In the genomic region with DNA sequence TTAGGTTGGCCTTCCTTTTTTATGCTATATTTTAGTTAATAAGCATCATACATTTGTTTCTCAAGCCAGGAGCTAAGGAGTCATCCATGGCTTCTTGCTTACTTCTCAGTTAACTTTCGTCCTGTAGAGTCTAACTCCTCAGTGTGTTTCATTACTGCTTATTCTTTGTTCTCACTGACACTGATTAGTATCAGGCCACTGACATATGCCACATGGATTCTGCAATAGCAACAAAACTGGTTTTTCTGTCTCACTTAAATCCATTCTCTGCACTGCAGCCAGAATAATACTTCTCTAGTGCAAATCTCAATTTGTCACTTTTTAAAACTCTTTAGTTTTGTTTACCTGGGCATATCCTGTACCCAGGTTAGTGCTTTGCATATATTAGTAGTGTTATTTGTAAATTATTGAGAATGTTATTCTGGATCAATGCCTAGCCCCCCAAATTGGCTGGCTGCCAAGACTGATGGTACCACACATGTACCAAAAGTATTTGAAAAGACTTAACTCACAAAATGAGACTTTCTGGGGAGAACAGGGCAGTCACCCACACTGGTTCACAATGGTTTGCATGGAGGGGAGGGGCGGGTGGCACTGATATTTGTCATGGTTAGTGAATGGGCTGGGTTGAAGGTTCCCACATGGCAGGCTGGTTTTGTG, we compare ENCODE assay signal across 25 cellular contexts.
DNase-seq lines count a peak whose midpoint lies in the region; ATAC-seq and TF ChIP-seq lines count a peak whose summit lies in the region.
"Had no signal": no experiment of that assay in that cellular context is flagged by ENCODE, and none has a peak within 500 bp of the region (broad histone marks: within the 10 kb centered on the region; RNA-seq: fewer than 3 reads in every experiment).

No MANE protein-coding gene starts in this region.

- no peak for TF ChIP-seq CTCF in epithelial cell of esophagus (IDR thresholded peaks at IDR 0.05; ENCODE audit: insufficient read depth, low read depth, low read length, missing control alignments)
- no peak for TF ChIP-seq CTCF in prostate gland (IDR thresholded peaks at IDR 0.05)

- H3K4me1 ChIP-seq in prostate gland (replicated peaks), result no peaks in the 10 kb centered on the region
- H3K4me1 ChIP-seq: body of pancreas, foreskin keratinocyte had no signal

- CTCF ChIA-PET in T-cell (lab: Charles Lee), result no interaction called here

- ATAC-seq in activated naive CD8-positive, alpha-beta T cell treated with anti-CD3 and anti-CD28 coated beads, Interleukin-2, amount 50 U/mL, for 24 hours, result no peak
- ATAC-seq in T-cell (replicated peaks in 1 of 4), result no peak
- ATAC-seq: body of pancreas, foreskin keratinocyte, lower lobe of right lung, mucosa of descending colon had no signal

- 52% methylated on average over 2 of the region's 2 CpGs for WGBS in prostate gland

- no peaks in the 10 kb centered on the region for H3K36me3 ChIP-seq in prostate gland
- H3K36me3 ChIP-seq: lower lobe of right lung, ovary had no signal

- H3K27me3 Mint-ChIP-seq in activated naive CD8-positive, alpha-beta T cell, result no peaks in the 10 kb centered on the region
- no peaks in the 10 kb centered on the region for H3K27me3 Mint-ChIP-seq in activated naive CD8-positive, alpha-beta T cell treated with anti-CD3 and anti-CD28 coated beads, Interleukin-2, amount 50 U/mL, for 24 hours
- H3K27me3 Mint-ChIP-seq in T-cell, result no peaks in the 10 kb centered on the region
- H3K27me3 Mint-ChIP-seq: activated CD4-positive, alpha-beta memory T cell treated with anti-CD3 and anti-CD28 coated beads, Interleukin-2, amount 10 ng/mL, durations not matched to agents 7 days and 5 days had no signal

- peaks cover 37% of the 10 kb centered on the region for H3K36me3 Mint-ChIP-seq in activated naive CD8-positive, alpha-beta T cell
- H3K36me3 Mint-ChIP-seq in activated naive CD8-positive, alpha-beta T cell treated with anti-CD3 and anti-CD28 coated beads, Interleukin-2, amount 50 U/mL, for 24 hours (ENCODE audit: low read depth), result peaks cover 36% of the 10 kb centered on the region
- H3K36me3 Mint-ChIP-seq in T-cell, result peaks cover 77% of the 10 kb centered on the region

- no peaks in the 10 kb centered on the region for H3K27me3 ChIP-seq in prostate gland (replicated peaks; ENCODE audit: insufficient read depth)
- H3K27me3 ChIP-seq: body of pancreas, foreskin keratinocyte, ovary, spleen had no signal

- no peak for TF ChIP-seq EP300 in Ishikawa (IDR thresholded peaks at IDR 0.05; ENCODE audit: borderline replicate concordance)

- H3K27ac ChIP-seq in prostate gland, result peak overlapping the region in 1 of 2 donors; percentile 19
- H3K27ac ChIP-seq: body of pancreas, foreskin keratinocyte, KMS-11, lower lobe of right lung, ovary, spleen had no signal

- no peak for DNase-seq in activated naive CD8-positive, alpha-beta T cell treated with anti-CD3 and anti-CD28 coated beads, Interleukin-2, amount 50 U/mL, for 24 hours
- DNase-seq in epithelial cell of esophagus (ENCODE audit: low read depth), result peak; percentile 71
- peak; percentile 10 for DNase-seq in prostate gland (ENCODE audit: low spot score)
- no peak for DNase-seq in T-cell
- no peak for DNase-seq in NOMO-1 (lab: John Stamatoyannopoulos, UW; ENCODE audit: unreplicated experiment in 2 of 2)
- no peak for DNase-seq in stimulated activated naive CD4-positive, alpha-beta T cell treated with Interleukin-2 at 50 U/mL for 16 hours (lab: John Stamatoyannopoulos, UW)
- DNase-seq: activated CD4-positive, alpha-beta memory T cell treated with anti-CD3 and anti-CD28 coated beads, Interleukin-2, amount 10 ng/mL, durations not matched to agents 7 days and 5 days; activated CD4-positive, alpha-beta T cell treated with anti-CD3 and anti-CD28 coated beads for 1 hour; activated CD8-positive, alpha-beta memory T cell treated with anti-CD3 and anti-CD28 coated beads, Interleukin-2, amount 50 U/mL, for 48 hours; body of pancreas; Caco-2; DND-41; foreskin keratinocyte; HCEC 1CT; lower lobe of right lung; mucosa of descending colon; NCI-H146; NCI-H2171 treated with DMSO at 0.1 percent for 48 hours; NCI-H524; ovary; spleen; T-helper 2 cell had no signal

- H3K4me3 ChIP-seq in epithelial cell of esophagus (ENCODE audit: low read length) (no peak overlapping the region), prostate gland (no peak overlapping the region)
- H3K4me3 ChIP-seq: body of pancreas, lower lobe of right lung, mucosa of descending colon, ovary, spleen had no signal

- H3K4me1 Mint-ChIP-seq in activated naive CD8-positive, alpha-beta T cell (ENCODE audit: low read depth), result peaks cover 39% of the 10 kb centered on the region
- peaks cover 22% of the 10 kb centered on the region for H3K4me1 Mint-ChIP-seq in activated naive CD8-positive, alpha-beta T cell treated with anti-CD3 and anti-CD28 coated beads, Interleukin-2, amount 50 U/mL, for 24 hours
- H3K4me1 Mint-ChIP-seq in T-cell, result peaks cover 35 to 79% (median 72%) of the 10 kb centered on the region in 3 donors

- H3K4me3 Mint-ChIP-seq in activated naive CD8-positive, alpha-beta T cell, result no peak overlapping the region
- H3K4me3 Mint-ChIP-seq in activated naive CD8-positive, alpha-beta T cell treated with anti-CD3 and anti-CD28 coated beads, Interleukin-2, amount 50 U/mL, for 24 hours, result no peak overlapping the region
- no peak overlapping the region for H3K4me3 Mint-ChIP-seq in T-cell
- H3K4me3 Mint-ChIP-seq: activated CD4-positive, alpha-beta memory T cell treated with anti-CD3 and anti-CD28 coated beads, Interleukin-2, amount 10 ng/mL, durations not matched to agents 7 days and 5 days had no signal

- no peak for TF ChIP-seq RAD21 in Ishikawa (IDR thresholded peaks at IDR 0.05; ENCODE audit: low read depth)

- peak overlapping the region; percentile 37 for H3K27ac Mint-ChIP-seq in activated naive CD8-positive, alpha-beta T cell
- no peak overlapping the region for H3K27ac Mint-ChIP-seq in activated naive CD8-positive, alpha-beta T cell treated with anti-CD3 and anti-CD28 coated beads, Interleukin-2, amount 50 U/mL, for 24 hours
- H3K27ac Mint-ChIP-seq in T-cell, result peak overlapping the region in 1 of 2 donors; percentile 25
- H3K27ac Mint-ChIP-seq: activated CD4-positive, alpha-beta memory T cell treated with anti-CD3 and anti-CD28 coated beads, Interleukin-2, amount 10 ng/mL, durations not matched to agents 7 days and 5 days had no signal

- POLR2A ChIA-PET in T-cell (lab: Charles Lee), result no interaction called here

- no peaks in the 10 kb centered on the region for H3K9me3 ChIP-seq in prostate gland
- H3K9me3 ChIP-seq: body of pancreas, Caco-2, ovary had no signal

- no peak for TF ChIP-seq POLR2A in prostate gland (IDR thresholded peaks at IDR 0.05)

- peaks cover 21% of the 10 kb centered on the region for H3K9me3 Mint-ChIP-seq in activated naive CD8-positive, alpha-beta T cell (ENCODE audit: low read depth)
- peaks cover 27% of the 10 kb centered on the region for H3K9me3 Mint-ChIP-seq in activated naive CD8-positive, alpha-beta T cell treated with anti-CD3 and anti-CD28 coated beads, Interleukin-2, amount 50 U/mL, for 24 hours
- peaks cover 7 to 28% (median 14%) of the 10 kb centered on the region in 3 donors for H3K9me3 Mint-ChIP-seq in T-cell

- intact Hi-C loops in prostate gland (cut with DNase I), result no loop called here

TF ChIP-seq in Ishikawa, 13 proteins besides CTCF, POLR2A, EP300 and RAD21:
- TF ChIP-seq, protein P1, sequence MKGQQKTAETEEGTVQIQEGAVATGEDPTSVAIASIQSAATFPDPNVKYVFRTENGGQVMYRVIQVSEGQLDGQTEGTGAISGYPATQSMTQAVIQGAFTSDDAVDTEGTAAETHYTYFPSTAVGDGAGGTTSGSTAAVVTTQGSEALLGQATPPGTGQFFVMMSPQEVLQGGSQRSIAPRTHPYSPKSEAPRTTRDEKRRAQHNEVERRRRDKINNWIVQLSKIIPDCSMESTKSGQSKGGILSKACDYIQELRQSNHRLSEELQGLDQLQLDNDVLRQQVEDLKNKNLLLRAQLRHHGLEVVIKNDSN (IDR thresholded peaks at IDR 0.05), result no peak
- TF ChIP-seq NFIC (IDR thresholded peaks at IDR 0.05), result peak; percentile 72

Comparison
In these comparisons a context has a peak if more than half of its experiments do, and no peak if none do; other contexts are left out.
1. DNase-seq: peak in epithelial cell of esophagus (single experiment) and prostate gland (single experiment); none in activated naive CD8-positive, alpha-beta T cell treated with anti-CD3 and anti-CD28 coated beads, Interleukin-2, amount 50 U/mL, for 24 hours (single experiment), T-cell (0 of 34), NOMO-1 (0 of 2) and stimulated activated naive CD4-positive, alpha-beta T cell treated with Interleukin-2 at 50 U/mL for 16 hours (single experiment).